In genomic region chr12:72282721-72283120, GRCh38 we compare ENCODE assay signal across 10 cellular contexts. TPM values are rescaled to one million over a fixed set of nuclear protein-coding genes. Genes with fewer than 3 reads are reported as not detected.
DNase-seq lines count a peak whose midpoint lies in the region; ATAC-seq, FAIRE-seq and TF ChIP-seq lines count a peak whose summit lies in the region.
"Had no signal": no experiment of that assay in that cellular context is flagged by ENCODE, and none has a peak within 500 bp of the region (broad histone marks: within the 10 kb centered on the region; RNA-seq: fewer than 3 reads in every experiment).

No MANE protein-coding gene starts in this region.

- H3K9me3 Mint-ChIP-seq in Calu3 (ENCODE audit: low read depth, unreplicated experiment), result peaks cover 2% of the 10 kb centered on the region
- no peaks in the 10 kb centered on the region for H3K9me3 Mint-ChIP-seq in nephron progenitor cell
- peaks cover 5% of the 10 kb centered on the region in 2 donors for H3K9me3 Mint-ChIP-seq in natural killer cell
- H3K9me3 Mint-ChIP-seq: brain had no signal

- BruUV-seq in Calu3 (replicated peaks; lab: Mats Ljungman, UMichigan), result no TSS peak

- no peak overlapping the region for H3K27ac ChIP-seq in dorsolateral prefrontal cortex
- H3K27ac ChIP-seq: skin epidermis had no signal

- no peak overlapping the region for H3K4me3 ChIP-seq in dorsolateral prefrontal cortex
- H3K4me3 ChIP-seq: skin epidermis had no signal

- peak overlapping the region; percentile 36 for H3K4me3 Mint-ChIP-seq in Calu3 (ENCODE audit: low read depth, unreplicated experiment)
- H3K4me3 Mint-ChIP-seq in nephron progenitor cell, result no peak overlapping the region
- no peak overlapping the region for H3K4me3 Mint-ChIP-seq in natural killer cell
- H3K4me3 Mint-ChIP-seq: brain had no signal

- ATAC-seq in HG03457 (IDR thresholded peaks at IDR 0.05; ENCODE audit: unreplicated experiment), result no peak
- no peak for ATAC-seq in natural killer cell

- TF ChIP-seq CTCF in Calu3 (IDR thresholded peaks at IDR 0.05; ENCODE audit: unreplicated experiment) (peak; percentile 18), LNCAP (IDR thresholded peaks at IDR 0.05) (peak; percentile 64), dorsolateral prefrontal cortex (IDR thresholded peaks at IDR 0.05 in 54 of 56, conservative IDR thresholded peaks at IDR 0.05 in 2 of 56; ENCODE audit: low read depth in 1 of 56, partially characterized antibody in 56 of 56) (peak in 55 of 56 donors; percentile 24 to 75 (median 56)), nephron progenitor cell (IDR thresholded peaks at IDR 0.05) (peak; percentile 49), natural killer cell (IDR thresholded peaks at IDR 0.05) (no peak)

- CTCF ChIA-PET in Calu3 (lab: Charles Lee), result interaction anchor here (1.2 to 1.6 kb wide), 2 partner anchors 14 to 16 kb away, joined by 3 to 5 read pairs; no protein-coding TSS in a partner anchor

- H3K27ac Mint-ChIP-seq in Calu3 (ENCODE audit: unreplicated experiment), result peak overlapping the region; percentile 73
- H3K27ac Mint-ChIP-seq in nephron progenitor cell, result no peak overlapping the region
- no peak overlapping the region for H3K27ac Mint-ChIP-seq in natural killer cell
- H3K27ac Mint-ChIP-seq: brain had no signal

- peaks cover 9% of the 10 kb centered on the region for H3K36me3 Mint-ChIP-seq in Calu3 (ENCODE audit: insufficient read depth, unreplicated experiment)
- no peaks in the 10 kb centered on the region for H3K36me3 Mint-ChIP-seq in nephron progenitor cell (ENCODE audit: low read depth)
- no peaks in the 10 kb centered on the region for H3K36me3 Mint-ChIP-seq in natural killer cell
- H3K36me3 Mint-ChIP-seq: brain had no signal

- H3K4me1 Mint-ChIP-seq in Calu3 (ENCODE audit: low read depth, unreplicated experiment) (peaks cover 66% of the 10 kb centered on the region), nephron progenitor cell (no peaks in the 10 kb centered on the region), natural killer cell (no peaks in the 10 kb centered on the region)

- peaks cover 0 to 11% (median 0%) of the 10 kb centered on the region in 45 donors for H3K27me3 ChIP-seq in dorsolateral prefrontal cortex

- H3K27me3 Mint-ChIP-seq in Calu3 (ENCODE audit: unreplicated experiment) (no peaks in the 10 kb centered on the region), nephron progenitor cell (ENCODE audit: low read depth, poor library complexity) (peaks cover 9% of the 10 kb centered on the region), natural killer cell (ENCODE audit: low read depth in 2 of 2) (no peaks in the 10 kb centered on the region)

- DNase-seq in Calu3 (no peak), dorsolateral prefrontal cortex (no peak), nephron progenitor cell (no peak), frontal cortex (ENCODE audit: low spot score in 2 of 2) (no peak), natural killer cell (no peak), NCI-H1694 treated with DMSO at 0.1 percent for 48 hours (lab: John Stamatoyannopoulos, UW) (no peak)

- intact Hi-C loops in Calu3 (cut with micrococcal nuclease; ENCODE audit: unreplicated experiment) (no loop called here), dorsolateral prefrontal cortex (cut with DNase I) (loop anchor here in 1 of 2 donors (10.0 kb wide), 1 partner anchor 508 kb away; no protein-coding TSS in a partner anchor), natural killer cell (cut with micrococcal nuclease) (no loop called here)

- FAIRE-seq in frontal cortex (lab: Jason Lieb, UNC), result no peak

RNA-seq across cellular contexts. Expression of gene TRHDE, which starts 10.6 kb away (rescaled TPM):
- total RNA-seq in Calu3 (2022) (31.6 and 43.7 TPM in 2 replicates), dorsolateral prefrontal cortex (10 to 100 TPM; 14.1 to 93.9 (median 41.5) TPM), frontal cortex (40.4 TPM), natural killer cell (under 1 TPM in 1 of 3 donors, not detected in 2; 0.33 TPM)

Comparison
In these comparisons a context has a peak if more than half of its experiments do, and no peak if none do; other contexts are left out.
1. RNA of gene TRHDE, which starts 10.6 kb away (total RNA-seq): 31.6 to 43.7 TPM in Calu3, 14.1 to 93.9 TPM in dorsolateral prefrontal cortex and 40.4 TPM in frontal cortex (single experiment); 0.33 TPM in natural killer cell; every median in the first group is over 10 times any median in the second.